Comparison of ENCODE assay signal across 9 cellular contexts in genomic region chr2:120934891-120935338, GRCh38.
A peak's percentile ranks its signal among the peaks of the same experiment; 100 is the strongest.
DNase-seq lines count a peak whose midpoint lies in the region; ATAC-seq, FAIRE-seq and TF ChIP-seq lines count a peak whose summit lies in the region.
"Had no signal": no experiment of that assay in that cellular context is flagged by ENCODE, and none has a peak within 500 bp of the region (broad histone marks: within the 10 kb centered on the region; RNA-seq: fewer than 3 reads in every experiment).

No MANE protein-coding gene starts in this region.

- FAIRE-seq in GM12892 (lab: Jason Lieb, UNC), result no peak

- H3K36me3 ChIP-seq in HEK293 (ENCODE audit: control insufficient read depth in 2 of 2, insufficient read depth in 1 of 2, low read length in 2 of 2), result peaks cover 0 to 7% of the 10 kb centered on the region in 2 experiments; a peak in 1 of 3 replicates
- peaks cover 0 to 7% of the 10 kb centered on the region in 2 donors for H3K36me3 ChIP-seq in stomach smooth muscle (ENCODE audit: control insufficient read depth in 2 of 2, insufficient read depth in 2 of 2, low read length in 2 of 2)

- no peaks in the 10 kb centered on the region for H3K27me3 Mint-ChIP-seq in activated CD8-positive, alpha-beta T cell treated with anti-CD3 and anti-CD28 coated beads, Interleukin-2, amount 10 ng/mL, durations not matched to agents 7 days and 5 days (ENCODE audit: low read depth)

- CTCF ChIA-PET in HEK293 (lab: Yijun Ruan, JAX), result no interaction called here
- CTCF ChIA-PET in activated CD8-positive, alpha-beta T cell treated with anti-CD3 and anti-CD28 coated beads, Interleukin-2, amount 10 ng/mL, durations not matched to agents 7 days and 5 days (lab: Charles Lee), result no interaction called here

- no peaks in the 10 kb centered on the region for H3K9me3 Mint-ChIP-seq in activated CD8-positive, alpha-beta T cell treated with anti-CD3 and anti-CD28 coated beads, Interleukin-2, amount 10 ng/mL, durations not matched to agents 7 days and 5 days (ENCODE audit: insufficient read depth)
- H3K9me3 Mint-ChIP-seq: activated T-cell treated with anti-CD3 and anti-CD28 coated beads, Interleukin-2, amount 50 U/mL, for 4 hours had no signal

- no peak overlapping the region for H3K4me3 Mint-ChIP-seq in activated CD8-positive, alpha-beta T cell treated with anti-CD3 and anti-CD28 coated beads, Interleukin-2, amount 10 ng/mL, durations not matched to agents 7 days and 5 days
- H3K4me3 Mint-ChIP-seq: activated T-cell treated with anti-CD3 and anti-CD28 coated beads, Interleukin-2, amount 50 U/mL, for 4 hours had no signal

- no peak overlapping the region for H3K9ac ChIP-seq in stomach smooth muscle (ENCODE audit: low read length in 2 of 2)

- DNase-seq in amniotic stem cell (lab: John Stamatoyannopoulos, UW), result peak; percentile 81
- DNase-seq in iris pigment epithelial cell (ENCODE audit: low read depth), result peak; percentile 91
- no peak for DNase-seq in NCI-H524 treated with DMSO at 0.1 percent for 48 hours (lab: John Stamatoyannopoulos, UW)
- no peak for DNase-seq in activated CD8-positive, alpha-beta T cell treated with anti-CD3 and anti-CD28 coated beads, Interleukin-2, amount 10 ng/mL, durations not matched to agents 7 days and 5 days
- no peak for DNase-seq in NCI-H187 (lab: John Stamatoyannopoulos, UW)
- DNase-seq in GM12892 (ENCODE audit: insufficient read length), result no peak
- DNase-seq: activated T-cell treated with anti-CD3 and anti-CD28 coated beads, Interleukin-2, amount 50 U/mL, for 4 hours had no signal

- no peaks in the 10 kb centered on the region for H3K27me3 ChIP-seq in stomach smooth muscle (ENCODE audit: control insufficient read depth in 1 of 2, insufficient read depth in 2 of 2, low read length in 2 of 2)

- H3K27ac ChIP-seq in HEK293 (ENCODE audit: extremely low read depth, low read depth, low read length) (peak overlapping the region; percentile 39; the same call in 1 of the 2 replicates), stomach smooth muscle (ENCODE audit: low read length) (peak overlapping the region; percentile 55)

- TF ChIP-seq CTCF in HEK293 (tag by site-specific recombination; IDR thresholded peaks at IDR 0.05), result no peak

- no peaks in the 10 kb centered on the region for H3K4me1 Mint-ChIP-seq in activated CD8-positive, alpha-beta T cell treated with anti-CD3 and anti-CD28 coated beads, Interleukin-2, amount 10 ng/mL, durations not matched to agents 7 days and 5 days (ENCODE audit: low read depth)

- TF ChIP-seq POLR2A in GM12892 (IDR thresholded peaks at IDR 0.05; ENCODE audit: low read depth, low read length), result no peak

- H3K4me1 ChIP-seq in HEK293 (ENCODE audit: control insufficient read depth, insufficient read depth, low read length) (peaks cover 30% of the 10 kb centered on the region), stomach smooth muscle (ENCODE audit: control insufficient read depth, insufficient read depth, low read length) (peaks cover 62% of the 10 kb centered on the region)

- POLR2A ChIA-PET in HEK293 (lab: Yijun Ruan, JAX), result interaction anchor here (1.2 to 2.1 kb wide), 2 partner anchors 140 to 198 kb away, joined by 4 to 6 read pairs; no protein-coding TSS in a partner anchor
- POLR2A ChIA-PET in activated CD8-positive, alpha-beta T cell treated with anti-CD3 and anti-CD28 coated beads, Interleukin-2, amount 10 ng/mL, durations not matched to agents 7 days and 5 days (lab: Charles Lee), result no interaction called here

- H3K4me3 ChIP-seq in HEK293 (ENCODE audit: low read depth, low read length) (no peak overlapping the region), stomach smooth muscle (ENCODE audit: low read length in 2 of 2) (no peak overlapping the region)

- no peak for ATAC-seq in activated CD8-positive, alpha-beta T cell treated with anti-CD3 and anti-CD28 coated beads, Interleukin-2, amount 10 ng/mL, durations not matched to agents 7 days and 5 days
- ATAC-seq: activated T-cell treated with anti-CD3 and anti-CD28 coated beads, Interleukin-2, amount 50 U/mL, for 4 hours had no signal

- H3K27ac Mint-ChIP-seq in activated CD8-positive, alpha-beta T cell treated with anti-CD3 and anti-CD28 coated beads, Interleukin-2, amount 10 ng/mL, durations not matched to agents 7 days and 5 days, result no peak overlapping the region

- H3K9me3 ChIP-seq in HEK293 (ENCODE audit: control insufficient read depth, insufficient read depth, low read depth, low read length) (no peaks in the 10 kb centered on the region), stomach smooth muscle (ENCODE audit: control insufficient read depth in 2 of 2, low read length in 2 of 2) (peaks cover 0 to 4% of the 10 kb centered on the region in 2 donors)

- H3K36me3 Mint-ChIP-seq in activated CD8-positive, alpha-beta T cell treated with anti-CD3 and anti-CD28 coated beads, Interleukin-2, amount 10 ng/mL, durations not matched to agents 7 days and 5 days (ENCODE audit: low read depth), result no peaks in the 10 kb centered on the region

TF ChIP-seq in HEK293, 187 proteins besides CTCF, POLR2A, EP300 and RAD21 (continues in another document):
- TF ChIP-seq ZSCAN30 (tag by site-specific recombination; IDR thresholded peaks at IDR 0.05) (no peak), INSM2 (tag by site-specific recombination; IDR thresholded peaks at IDR 0.05) (no peak), KLF1 (tag by site-specific recombination; IDR thresholded peaks at IDR 0.05) (peak; percentile 95), ZNF529 (tag by site-specific recombination; IDR thresholded peaks at IDR 0.05; ENCODE audit: insufficient replicate concordance) (no peak), ZFP69B (tag by site-specific recombination; IDR thresholded peaks at IDR 0.05) (0 out of 2 replicates have a peak, but pooled peaks have one; percentile 30), ZNF449 (tag by site-specific recombination; IDR thresholded peaks at IDR 0.05) (no peak), ZNF473 (tag by site-specific recombination; IDR thresholded peaks at IDR 0.05) (no peak), WT1 (tag by site-specific recombination; IDR thresholded peaks at IDR 0.05) (0 out of 2 replicates have a peak, but pooled peaks have one; percentile 17), ZEB2 (tag by site-specific recombination; IDR thresholded peaks at IDR 0.05) (peak; percentile 53; the same call in 1 of the 2 replicates), SALL2 (tag by site-specific recombination; IDR thresholded peaks at IDR 0.05; ENCODE audit: borderline replicate concordance) (no peak), KLF17 (tag by site-specific recombination; IDR thresholded peaks at IDR 0.05) (peak; percentile 87), SP7 (tag by site-specific recombination; IDR thresholded peaks at IDR 0.05) (0 out of 2 replicates have a peak, but pooled peaks have one; percentile 16), GLI2 (tag by site-specific recombination; IDR thresholded peaks at IDR 0.05; ENCODE audit: borderline replicate concordance, low read depth) (no peak), ZNF341 (tag by site-specific recombination; IDR thresholded peaks at IDR 0.05; ENCODE audit: low read depth) (peak; percentile 42; the same call in 1 of the 2 replicates), ZNF571 (tag by site-specific recombination; IDR thresholded peaks at IDR 0.05) (no peak), ZNF18 (tag by site-specific recombination; IDR thresholded peaks at IDR 0.05) (no peak), ZNF133 (tag by site-specific recombination; IDR thresholded peaks at IDR 0.05) (no peak)

Comparison
In these comparisons a context has a peak if more than half of its experiments do, and no peak if none do; other contexts are left out.
1. DNase-seq: peak in amniotic stem cell (single experiment) and iris pigment epithelial cell (single experiment); none in NCI-H524 treated with DMSO at 0.1 percent for 48 hours (single experiment), activated CD8-positive, alpha-beta T cell treated with anti-CD3 and anti-CD28 coated beads, Interleukin-2, amount 10 ng/mL, durations not matched to agents 7 days and 5 days (single experiment), NCI-H187 (0 of 2) and GM12892 (single experiment).